In genomic region chr9:136826703-136827582, GRCh38 we compare ENCODE assay signal across 1 cellular context.
TF ChIP-seq lines count a peak whose summit lies in the region.

No MANE protein-coding gene starts in this region.

TF ChIP-seq in GM12878, 131 proteins besides CTCF, POLR2A, EP300 and RAD21:
- TF ChIP-seq SMAD5 (IDR thresholded peaks at IDR 0.05; ENCODE audit: low read depth) (no peak), KLF5 (IDR thresholded peaks at IDR 0.05; ENCODE audit: partially characterized antibody) (no peak), POLR2AphosphoS5 (IDR thresholded peaks at IDR 0.05; ENCODE audit: low read length) (no peak), MYC (IDR thresholded peaks at IDR 0.05; ENCODE audit: insufficient read depth, insufficient read length, insufficient replicate concordance, low read length, severe bottlenecking) (no peak)
- TF ChIP-seq, protein P1, sequence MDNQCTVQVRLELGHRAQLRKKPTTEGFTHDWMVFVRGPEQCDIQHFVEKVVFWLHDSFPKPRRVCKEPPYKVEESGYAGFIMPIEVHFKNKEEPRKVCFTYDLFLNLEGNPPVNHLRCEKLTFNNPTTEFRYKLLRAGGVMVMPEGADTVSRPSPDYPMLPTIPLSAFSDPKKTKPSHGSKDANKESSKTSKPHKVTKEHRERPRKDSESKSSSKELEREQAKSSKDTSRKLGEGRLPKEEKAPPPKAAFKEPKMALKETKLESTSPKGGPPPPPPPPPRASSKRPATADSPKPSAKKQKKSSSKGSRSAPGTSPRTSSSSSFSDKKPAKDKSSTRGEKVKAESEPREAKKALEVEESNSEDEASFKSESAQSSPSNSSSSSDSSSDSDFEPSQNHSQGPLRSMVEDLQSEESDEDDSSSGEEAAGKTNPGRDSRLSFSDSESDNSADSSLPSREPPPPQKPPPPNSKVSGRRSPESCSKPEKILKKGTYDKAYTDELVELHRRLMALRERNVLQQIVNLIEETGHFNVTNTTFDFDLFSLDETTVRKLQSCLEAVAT (IDR thresholded peaks at IDR 0.05) = no peak
- TF ChIP-seq, protein P2, sequence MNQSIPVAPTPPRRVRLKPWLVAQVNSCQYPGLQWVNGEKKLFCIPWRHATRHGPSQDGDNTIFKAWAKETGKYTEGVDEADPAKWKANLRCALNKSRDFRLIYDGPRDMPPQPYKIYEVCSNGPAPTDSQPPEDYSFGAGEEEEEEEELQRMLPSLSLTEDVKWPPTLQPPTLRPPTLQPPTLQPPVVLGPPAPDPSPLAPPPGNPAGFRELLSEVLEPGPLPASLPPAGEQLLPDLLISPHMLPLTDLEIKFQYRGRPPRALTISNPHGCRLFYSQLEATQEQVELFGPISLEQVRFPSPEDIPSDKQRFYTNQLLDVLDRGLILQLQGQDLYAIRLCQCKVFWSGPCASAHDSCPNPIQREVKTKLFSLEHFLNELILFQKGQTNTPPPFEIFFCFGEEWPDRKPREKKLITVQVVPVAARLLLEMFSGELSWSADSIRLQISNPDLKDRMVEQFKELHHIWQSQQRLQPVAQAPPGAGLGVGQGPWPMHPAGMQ (IDR thresholded peaks at IDR 0.05; ENCODE audit: borderline replicate concordance) = no peak
TF ChIP-seq in GM12878: peak in this region for 0.
